Comparison of ENCODE assay signal across 13 cellular contexts in genomic region chr3:135311699-135312098, GRCh38.
DNase-seq lines count a peak whose midpoint lies in the region; ATAC-seq, FAIRE-seq and TF ChIP-seq lines count a peak whose summit lies in the region.
"Had no signal": no experiment of that assay in that cellular context is flagged by ENCODE, and none has a peak within 500 bp of the region (broad histone marks: within the 10 kb centered on the region; RNA-seq: fewer than 3 reads in every experiment).

No MANE protein-coding gene starts in this region.

- H3K27me3 Mint-ChIP-seq in naive thymus-derived CD4-positive, alpha-beta T cell, result no peaks in the 10 kb centered on the region

- RAD21 ChIA-PET in GM12878 (lab: Charles Lee; ENCODE audit: unreplicated experiment), result interaction anchor here (1.3 to 2.1 kb wide), 2 partner anchors 192 to 517 kb away, joined by 3 to 5 read pairs; partner anchors contain the start of gene EPHB1

- POLR2A ChIA-PET in GM12878 (lab: Charles Lee), result no interaction called here
- POLR2A ChIA-PET in naive thymus-derived CD4-positive, alpha-beta T cell (lab: Charles Lee), result no interaction called here

- H3K4me3 Mint-ChIP-seq in naive thymus-derived CD4-positive, alpha-beta T cell, result no peak overlapping the region
- H3K4me3 Mint-ChIP-seq: H9 had no signal

- H3K9me3 Mint-ChIP-seq in naive thymus-derived CD4-positive, alpha-beta T cell, result peaks cover 0 to 11% (median 0%) of the 10 kb centered on the region in 11 donors
- H3K9me3 Mint-ChIP-seq: H9 had no signal

- in situ Hi-C loops in GM12878 (cut with MboI), result no loop called here

- DNase-seq in NCI-H146 treated with DMSO at 0.1 percent for 48 hours (lab: John Stamatoyannopoulos, UW; ENCODE audit: unreplicated experiment) (peak; percentile 19), NCI-H146 (lab: John Stamatoyannopoulos, UW) (no peak), GM12878 (ENCODE audit: low read depth, low spot score) (no peak), thyroid gland (peak; percentile 84 to 85), aorta (no peak)
- DNase-seq in naive thymus-derived CD4-positive, alpha-beta T cell, result no peak
- DNase-seq: H9, NCI-H2081, SHP77 treated with DMSO at 0.1 percent for 48 hours had no signal

- no peaks in the 10 kb centered on the region for H3K36me3 ChIP-seq in GM12878 (ENCODE audit: control insufficient read depth in 2 of 2, insufficient read depth in 2 of 2, low read length in 1 of 2)
- no peaks in the 10 kb centered on the region for H3K36me3 ChIP-seq in thyroid gland
- H3K36me3 ChIP-seq in aorta (ENCODE audit: control insufficient read depth in 1 of 2, insufficient read depth in 2 of 2, low read length in 1 of 2), result no peaks in the 10 kb centered on the region
- H3K36me3 ChIP-seq in naive thymus-derived CD4-positive, alpha-beta T cell (ENCODE audit: control insufficient read depth in 2 of 3, insufficient read depth in 3 of 3, low read length in 3 of 3), result no peaks in the 10 kb centered on the region

- no peak overlapping the region for H2AFZ ChIP-seq in GM12878 (ENCODE audit: control insufficient read depth, low read depth, low read length)

- no peaks in the 10 kb centered on the region for H3K79me2 ChIP-seq in GM12878 (ENCODE audit: control insufficient read depth, insufficient read depth, low read length)

- H3K4me3 ChIP-seq in GM12878 (no peak overlapping the region), thyroid gland (replicated peaks in 1 of 3) (no peak overlapping the region), aorta (ENCODE audit: low read length in 2 of 2) (no peak overlapping the region)
- H3K4me3 ChIP-seq in naive thymus-derived CD4-positive, alpha-beta T cell (ENCODE audit: low read length), result no peak overlapping the region

- no peaks in the 10 kb centered on the region for H3K36me3 Mint-ChIP-seq in naive thymus-derived CD4-positive, alpha-beta T cell

- ATAC-seq in GM19351 (IDR thresholded peaks at IDR 0.05; ENCODE audit: unreplicated experiment) (peak; percentile 43), GM12878 (peak; percentile 43), aorta (ENCODE audit: low FRiP score) (no peak), HG02840 (IDR thresholded peaks at IDR 0.05; ENCODE audit: low FRiP score, unreplicated experiment) (no peak)
- ATAC-seq in naive thymus-derived CD4-positive, alpha-beta T cell, result no peak

- no peak overlapping the region for H3K9ac ChIP-seq in GM12878 (ENCODE audit: control insufficient read depth, insufficient read depth, low read length)

- peaks cover 5% of the 10 kb centered on the region; the same call in 1 of the 2 replicates for H3K4me1 ChIP-seq in GM12878 (ENCODE audit: control insufficient read depth, insufficient read depth, low read length)
- H3K4me1 ChIP-seq in thyroid gland, result peaks cover 41 to 49% of the 10 kb centered on the region in 2 donors
- no peaks in the 10 kb centered on the region for H3K4me1 ChIP-seq in aorta (ENCODE audit: control insufficient read depth in 1 of 2, insufficient read depth in 2 of 2, low read length in 2 of 2)
- no peaks in the 10 kb centered on the region for H3K4me1 ChIP-seq in naive thymus-derived CD4-positive, alpha-beta T cell (ENCODE audit: control insufficient read depth in 2 of 2, insufficient read depth in 2 of 2, low read length in 2 of 2)

- BruUV-seq in GM12878 (replicated peaks; lab: Mats Ljungman, UMichigan), result no TSS peak

- H3K27ac Mint-ChIP-seq in naive thymus-derived CD4-positive, alpha-beta T cell, result no peak overlapping the region
- H3K27ac Mint-ChIP-seq: H9 had no signal

- no peak for TF ChIP-seq EP300 in GM12878 (IDR thresholded peaks at IDR 0.05; ENCODE audit: borderline replicate concordance in 1 of 2, control insufficient read depth in 1 of 2, low read depth in 2 of 2, low read length in 2 of 2)

- CTCF ChIA-PET in GM12878 (lab: Yijun Ruan, JAX), result no interaction called here
- CTCF ChIA-PET in naive thymus-derived CD4-positive, alpha-beta T cell (lab: Charles Lee), result no interaction called here

- TF ChIP-seq RAD21 in GM12878 (IDR thresholded peaks at IDR 0.05; ENCODE audit: insufficient read depth, low read depth, low read length), result no peak

- H3K27me3 ChIP-seq in GM12878 (replicated peaks in 1 of 2; ENCODE audit: control insufficient read depth in 2 of 2, insufficient read depth in 2 of 2, low read length in 1 of 2) (no peaks in the 10 kb centered on the region), thyroid gland (no peaks in the 10 kb centered on the region), aorta (ENCODE audit: control insufficient read depth in 1 of 2, insufficient read depth in 2 of 2, low read length in 1 of 2) (no peaks in the 10 kb centered on the region)
- H3K27me3 ChIP-seq in naive thymus-derived CD4-positive, alpha-beta T cell (ENCODE audit: control insufficient read depth in 2 of 2, insufficient read depth in 2 of 2, low read length in 2 of 2), result no peaks in the 10 kb centered on the region

- WGBS in GM12878 (ENCODE audit: insufficient coverage, insufficient replicate concordance, low lambda C conversion rate, missing lambda C conversion rate), result 3% methylated on average over 5 of the region's 5 CpGs
- 28 to 30% methylated on average over 5 of the region's 5 CpGs for WGBS in thyroid gland, 2 donors
- 68 to 77% methylated on average over 5 of the region's 5 CpGs for WGBS in aorta, 2 donors

- TF ChIP-seq POLR2A in GM12878 (IDR thresholded peaks at IDR 0.05; ENCODE audit: low read depth, low read length) (no peak), thyroid gland (IDR thresholded peaks at IDR 0.05) (peak in 1 of 2 donors; percentile 25)

- SMC1A ChIA-PET in GM12878 (lab: Charles Lee; ENCODE audit: uncharacterized antibody, unreplicated experiment), result interaction anchor here (1.4 kb wide), 2 partner anchors 11 to 114 kb away, joined by 3 to 6 read pairs; no protein-coding TSS in a partner anchor

- TF ChIP-seq CTCF in GM12878 (IDR thresholded peaks at IDR 0.05 in 2 of 3, conservative IDR thresholded peaks at IDR 0.05 in 1 of 3; ENCODE audit: control insufficient read depth in 2 of 3, extremely low read depth in 1 of 3, insufficient read depth in 1 of 3, low read depth in 3 of 3, low read length in 3 of 3), result no peak
- TF ChIP-seq CTCF in thyroid gland (IDR thresholded peaks at IDR 0.05), result no peak

- no peak overlapping the region for H3K27ac ChIP-seq in GM12878 (ENCODE audit: control insufficient read depth, insufficient read depth)
- H3K27ac ChIP-seq in thyroid gland, result peak overlapping the region; percentile 86 to 95 (median 93)
- H3K27ac ChIP-seq in aorta (ENCODE audit: low read depth in 1 of 2, low read length in 2 of 2), result no peak overlapping the region
- no peak overlapping the region for H3K27ac ChIP-seq in naive thymus-derived CD4-positive, alpha-beta T cell (ENCODE audit: low read depth, low read length)
- H3K27ac ChIP-seq: 22Rv1, HL-60 had no signal

- no peaks in the 10 kb centered on the region for H3K9me3 ChIP-seq in GM12878 (replicated peaks; ENCODE audit: control insufficient read depth, insufficient read depth, low read length)
- H3K9me3 ChIP-seq in thyroid gland, result no peaks in the 10 kb centered on the region
- H3K9me3 ChIP-seq in aorta (ENCODE audit: control insufficient read depth, low read length), result no peaks in the 10 kb centered on the region
- H3K9me3 ChIP-seq in naive thymus-derived CD4-positive, alpha-beta T cell (ENCODE audit: control insufficient read depth in 2 of 3, low read length in 3 of 3), result no peaks in the 10 kb centered on the region

- intact Hi-C loops in GM12878 (cut with micrococcal nuclease; ENCODE audit: unreplicated experiment) (no loop called here), thyroid gland (cut with DNase I) (no loop called here), aorta (cut with DNase I) (no loop called here)
- intact Hi-C loops in naive thymus-derived CD4-positive, alpha-beta T cell (cut with micrococcal nuclease), result no loop called here

- H3K4me2 ChIP-seq in GM12878 (ENCODE audit: control insufficient read depth, insufficient read depth), result no peak overlapping the region

- no peaks in the 10 kb centered on the region for H3K4me1 Mint-ChIP-seq in naive thymus-derived CD4-positive, alpha-beta T cell

- H4K20me1 ChIP-seq in GM12878 (ENCODE audit: control insufficient read depth, insufficient read depth), result no peaks in the 10 kb centered on the region

- FAIRE-seq in GM12878 (lab: Jason Lieb, UNC), result no peak

TF ChIP-seq in GM12878, 131 proteins besides CTCF, POLR2A, EP300 and RAD21:
- TF ChIP-seq ATF7 (IDR thresholded peaks at IDR 0.05; ENCODE audit: low read depth) (no peak), NFIC (IDR thresholded peaks at IDR 0.05; ENCODE audit: low read depth, low read length) (no peak), IKZF2 (IDR thresholded peaks at IDR 0.05) (peak in 1 of 2 experiments; percentile 21; a peak in 1 of 4 replicates)

Comparison
In these comparisons a context has a peak if more than half of its experiments do, and no peak if none do; other contexts are left out.
1. DNase-seq: peak in NCI-H146 treated with DMSO at 0.1 percent for 48 hours (single experiment) and thyroid gland (2 of 2); none in NCI-H146 (single experiment), GM12878 (single experiment), aorta (0 of 2) and naive thymus-derived CD4-positive, alpha-beta T cell (0 of 9).
2. ATAC-seq: peak in GM19351 (single experiment) and GM12878 (single experiment); none in aorta (single experiment), naive thymus-derived CD4-positive, alpha-beta T cell (single experiment) and HG02840 (single experiment).
3. H3K27ac ChIP-seq: peak in thyroid gland (3 of 3); none in GM12878 (single experiment), aorta (0 of 2) and naive thymus-derived CD4-positive, alpha-beta T cell (single experiment).